In genomic region chr3:129562803-129563202, GRCh38 we compare ENCODE assay signal across 18 cellular contexts. TPM values are rescaled to one million over a fixed set of nuclear protein-coding genes. Genes with fewer than 3 reads are reported as not detected.
DNase-seq lines count a peak whose midpoint lies in the region; ATAC-seq and TF ChIP-seq lines count a peak whose summit lies in the region.
"Had no signal": no experiment of that assay in that cellular context is flagged by ENCODE, and none has a peak within 500 bp of the region (broad histone marks: within the 10 kb centered on the region; RNA-seq: fewer than 3 reads in every experiment).

No MANE protein-coding gene starts in this region.

- ATAC-seq in upper lobe of left lung (ENCODE audit: low FRiP score in 2 of 2), result no peak

- intact Hi-C loops in left ventricle myocardium inferior (cut with micrococcal nuclease) (no loop called here), cardiac septum (cut with DNase I) (loop anchor here (5.0 kb wide), 1 partner anchor 61 kb away; no protein-coding TSS in a partner anchor), prostate gland (cut with DNase I) (no loop called here)

- WGBS in mesodermal cell (ENCODE audit: insufficient coverage in 2 of 2), 2 experiments, result 94 to 97% methylated on average over 19 of the region's 19 CpGs
- 84 to 95% methylated on average over 7 to 19 of the region's 19 CpGs for WGBS in upper lobe of left lung, 2 donors
- 91% methylated on average over 19 of the region's 19 CpGs for WGBS in prostate gland

- H3K9ac ChIP-seq in SK-N-MC (ENCODE audit: insufficient read length), result no peak overlapping the region
- H3K9ac ChIP-seq: GM23248 had no signal

- H3K27ac ChIP-seq in left ventricle myocardium inferior (replicated peaks), result peak overlapping the region; percentile 93
- H3K27ac ChIP-seq in SK-N-MC, result peak overlapping the region; percentile 6; the same call in 1 of the 2 replicates
- peak overlapping the region; percentile 41 for H3K27ac ChIP-seq in mesodermal cell (ENCODE audit: low read depth, low read length, severe bottlenecking)
- H3K27ac ChIP-seq in upper lobe of left lung, result peak overlapping the region in 3 of 4 donors; percentile 68 to 78 (median 68)
- H3K27ac ChIP-seq in prostate gland, result no peak overlapping the region
- H3K27ac ChIP-seq: 22Rv1, GM23248 had no signal

- H3K36me3 ChIP-seq in left ventricle myocardium inferior (peaks cover 76% of the 10 kb centered on the region), SK-N-MC (ENCODE audit: insufficient read depth, low read length) (peaks cover 44% of the 10 kb centered on the region), mesodermal cell (ENCODE audit: control insufficient read depth, insufficient read depth, low read length) (peaks cover 87% of the 10 kb centered on the region), upper lobe of left lung (peaks cover 18 to 96% (median 88%) of the 10 kb centered on the region in 4 donors), prostate gland (no peaks in the 10 kb centered on the region)

- no peaks in the 10 kb centered on the region for H3K27me3 ChIP-seq in left ventricle myocardium inferior (ENCODE audit: low read depth)
- no peaks in the 10 kb centered on the region for H3K27me3 ChIP-seq in upper lobe of left lung
- no peaks in the 10 kb centered on the region for H3K27me3 ChIP-seq in prostate gland (replicated peaks; ENCODE audit: insufficient read depth)

- TF ChIP-seq POLR2A in upper lobe of left lung (IDR thresholded peaks at IDR 0.05), result no peak
- no peak for TF ChIP-seq POLR2A in prostate gland (IDR thresholded peaks at IDR 0.05)

- TF ChIP-seq CTCF in left ventricle myocardium inferior (IDR thresholded peaks at IDR 0.05; ENCODE audit: borderline replicate concordance) (no peak), upper lobe of left lung (IDR thresholded peaks at IDR 0.05) (no peak), prostate gland (IDR thresholded peaks at IDR 0.05) (no peak)

- no peak for TF ChIP-seq EP300 in upper lobe of left lung (IDR thresholded peaks at IDR 0.05)

- peaks cover 100% of the 10 kb centered on the region for H3K4me1 ChIP-seq in left ventricle myocardium inferior
- H3K4me1 ChIP-seq in mesodermal cell (ENCODE audit: control insufficient read depth, insufficient read depth, low read length, poor library complexity, severe bottlenecking), result peaks cover 39% of the 10 kb centered on the region
- H3K4me1 ChIP-seq in upper lobe of left lung, result peaks cover 34 to 43% (median 38%) of the 10 kb centered on the region in 4 donors
- no peaks in the 10 kb centered on the region for H3K4me1 ChIP-seq in prostate gland (replicated peaks)
- H3K4me1 ChIP-seq: Caco-2 had no signal

- H3K9me3 ChIP-seq in left ventricle myocardium inferior (replicated peaks) (no peaks in the 10 kb centered on the region), SK-N-MC (ENCODE audit: low read depth, low read length) (no peaks in the 10 kb centered on the region), mesodermal cell (ENCODE audit: control insufficient read depth, low read length) (no peaks in the 10 kb centered on the region), upper lobe of left lung (no peaks in the 10 kb centered on the region), prostate gland (no peaks in the 10 kb centered on the region)
- H3K9me3 ChIP-seq: Caco-2 had no signal

- H3K4me3 ChIP-seq in left ventricle myocardium inferior, result no peak overlapping the region
- H3K4me3 ChIP-seq in SK-N-MC, result no peak overlapping the region
- H3K4me3 ChIP-seq in mesodermal cell (ENCODE audit: extremely low read depth, insufficient read depth, low read length, poor library complexity, severe bottlenecking), result no peak overlapping the region
- H3K4me3 ChIP-seq in upper lobe of left lung, result no peak overlapping the region
- H3K4me3 ChIP-seq in prostate gland, result no peak overlapping the region
- H3K4me3 ChIP-seq: GM23248 had no signal

- DNase-seq in left ventricle myocardium inferior, result no peak
- no peak for DNase-seq in cardiac septum (ENCODE audit: low spot score)
- no peak for DNase-seq in SK-N-MC (ENCODE audit: low read depth, low spot score)
- DNase-seq in upper lobe of left lung, result peak in 1 of 2 donors; percentile 70
- DNase-seq in NCI-H1092 (lab: John Stamatoyannopoulos, UW), result no peak
- no peak for DNase-seq in prostate gland (ENCODE audit: low spot score)
- no peak for DNase-seq in NCI-H510A treated with DMSO at 0.1 percent for 48 hours (lab: John Stamatoyannopoulos, UW)
- DNase-seq: Caco-2; CD8-positive, alpha-beta memory T cell; DND-41; GDM1; GM23248; H7 had no signal

RNA-seq across cellular contexts. Expression of gene H1-8, which starts 19.8 kb away (rescaled TPM):
- total RNA-seq in left ventricle myocardium inferior, result not detected
- not detected for total RNA-seq in cardiac septum
- polyA plus RNA-seq in mesodermal cell (2013, experiment 1 of 2), result 2.0 TPM
- polyA plus RNA-seq in mesodermal cell (2013, experiment 2 of 2), result 3.0 TPM
- not detected for total RNA-seq in upper lobe of left lung
- total RNA-seq in prostate gland, result not detected
- total RNA-seq: A673; Caco-2; CD8-positive, alpha-beta memory T cell; GM23248; H7; HT1080 had no signal
- polyA plus RNA-seq: BJ; CD8-positive, alpha-beta memory T cell; GM23248 had no signal

RNA-seq across cellular contexts. Expression of gene RHO, which starts 34.4 kb away (rescaled TPM):
- total RNA-seq in left ventricle myocardium inferior, result not detected
- total RNA-seq in cardiac septum, result not detected
- polyA plus RNA-seq in mesodermal cell (2013, experiment 1 of 2), result not detected
- polyA plus RNA-seq in mesodermal cell (2013, experiment 2 of 2), result not detected
- not detected for total RNA-seq in upper lobe of left lung
- under 1 TPM in 1 of 2 donors, not detected in 1; 0.23 TPM for total RNA-seq in prostate gland
- total RNA-seq: A673; Caco-2; CD8-positive, alpha-beta memory T cell; GM23248; HT1080 had no signal
- polyA plus RNA-seq: BJ; CD8-positive, alpha-beta memory T cell; GM23248 had no signal

RNA-seq across cellular contexts. Expression of gene PLXND1, which starts 43.7 kb away (rescaled TPM):
- total RNA-seq in left ventricle myocardium inferior (45.5 TPM), cardiac septum (54.8 TPM), upper lobe of left lung (100 to 1,000 TPM in 5 of 6 donors, 10 to 100 TPM in 1; 95.3 to 607 (median 227) TPM), prostate gland (10 to 100 TPM; 19.7 to 83.6 TPM)
- 443 TPM for polyA plus RNA-seq in mesodermal cell (2013, experiment 1 of 2)
- polyA plus RNA-seq in mesodermal cell (2013, experiment 2 of 2), result 298 TPM

Comparison
In these comparisons a context has a peak if more than half of its experiments do, and no peak if none do; other contexts are left out.
1. H3K27ac ChIP-seq: peak in left ventricle myocardium inferior (single experiment), SK-N-MC (single experiment), mesodermal cell (single experiment) and upper lobe of left lung (3 of 4); none in prostate gland (0 of 2).